Comparison of ENCODE assay signal across 9 cellular contexts in the genomic region with DNA sequence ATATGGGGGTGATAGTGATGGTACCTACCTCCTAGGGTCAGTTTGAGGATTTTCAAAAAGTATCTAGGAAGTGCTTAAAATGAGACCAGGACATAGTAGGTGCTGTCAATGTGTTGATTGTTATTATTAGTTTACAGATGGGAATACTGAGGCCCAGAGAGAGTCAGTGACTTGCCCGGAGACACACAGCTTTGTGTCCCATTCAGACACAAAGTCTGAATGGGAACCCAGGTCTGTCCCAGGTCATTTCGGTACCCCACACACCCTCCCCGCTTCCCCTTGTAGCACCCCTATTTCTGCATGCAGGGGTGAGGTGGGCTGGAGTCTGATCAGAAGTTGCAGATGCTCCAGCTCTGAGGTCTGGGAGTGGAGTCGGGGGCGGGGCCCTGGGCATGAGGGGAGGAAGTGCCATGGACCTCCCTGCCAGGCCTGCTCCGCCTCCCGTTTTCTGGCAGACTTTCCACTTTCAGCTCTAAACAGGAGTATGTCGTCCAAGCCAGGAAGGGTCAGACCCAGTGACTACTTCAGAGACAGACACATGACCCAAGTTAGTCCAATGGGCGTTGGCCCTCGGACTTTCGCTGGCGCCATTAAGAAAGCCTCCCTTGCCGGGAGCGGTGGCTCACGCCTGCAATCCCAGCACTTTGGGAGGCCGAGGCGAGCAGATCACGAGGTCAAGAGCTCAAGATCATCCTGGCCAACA. TPM values are rescaled to one million over a fixed set of nuclear protein-coding genes. Genes with fewer than 3 reads are reported as not detected.
DNase-seq lines count a peak whose midpoint lies in the region; ATAC-seq, FAIRE-seq and TF ChIP-seq lines count a peak whose summit lies in the region.
"Had no signal": no experiment of that assay in that cellular context is flagged by ENCODE, and none has a peak within 500 bp of the region (broad histone marks: within the 10 kb centered on the region; RNA-seq: fewer than 3 reads in every experiment).

No MANE protein-coding gene starts in this region.

- H3K23ac ChIP-seq in H1 (ENCODE audit: insufficient read length): no peak overlapping the region

- H2BK12ac ChIP-seq in H1 (ENCODE audit: low read depth, low read length): no peak overlapping the region

- no peak overlapping the region for H4K5ac ChIP-seq in H1 (ENCODE audit: insufficient read length, low read depth, low read length)

- no peak overlapping the region for H3K9ac ChIP-seq in H1 (replicated peaks in 1 of 4; ENCODE audit: extremely low read depth in 1 of 4, low read depth in 3 of 4, low read length in 3 of 4)

- H2AFZ ChIP-seq in H1 (ENCODE audit: low read length): no peak overlapping the region

- peaks cover 2% of the 10 kb centered on the region; the same call in 1 of the 2 replicates for H3K79me1 ChIP-seq in H1 (ENCODE audit: low read depth, low read length)

- H3K23me2 ChIP-seq in H1 (ENCODE audit: low read depth, low read length): peaks cover 3% of the 10 kb centered on the region

- no peak for TF ChIP-seq CTCF in H1 (IDR thresholded peaks at IDR 0.05; ENCODE audit: control extremely low read depth in 1 of 3, insufficient read depth in 1 of 3, low read depth in 1 of 3, low read length in 3 of 3)

- POLR2A ChIA-PET in activated CD4-positive, alpha-beta T cell treated with anti-CD3 and anti-CD28 coated beads for 36 hours (lab: Charles Lee): no interaction called here
- POLR2A ChIA-PET in H1 (lab: Charles Lee; ENCODE audit: partially characterized antibody): interaction anchor here (1.0 to 67.5 kb wide), 6 partner anchors 3 to 61 kb away, joined by 3 to 3349 read pairs (median 8); a partner anchor contains a TSS

- H4K20me1 ChIP-seq in H1 (replicated peaks in 1 of 2; ENCODE audit: control insufficient read depth in 1 of 2, insufficient read depth in 2 of 2, low read length in 2 of 2): peaks cover 0 to 4% of the 10 kb centered on the region in 2 experiments

- H2BK15ac ChIP-seq in H1 (ENCODE audit: low read length): peak overlapping the region; percentile 65; the same call in 1 of the 2 replicates

- no peak for DNase-seq in activated CD4-positive, alpha-beta T cell treated with anti-CD3 and anti-CD28 coated beads for 36 hours
- no peak for DNase-seq in activated CD4-positive, alpha-beta T cell treated with anti-CD3 and anti-CD28 coated beads, Interleukin-2, amount 50 U/mL, for 4 hours
- DNase-seq in H1 (ENCODE audit: low read depth in 1 of 2, low spot score in 2 of 2) (no peak), GM12891 (ENCODE audit: insufficient read length, low spot score) (no peak)
- DNase-seq in stimulated activated naive CD8-positive, alpha-beta T cell treated with anti-CD3 and anti-CD28 coated beads, Interleukin-15, amount 100 ng/mL, for 72 hours: no peak
- DNase-seq: activated B cell treated with CpG ODN at 0.5 μM for 24 hours, Kasumi-1 had no signal

- no peak overlapping the region for H2BK20ac ChIP-seq in H1 (ENCODE audit: low read length)

- H3K27ac ChIP-seq in H1 (ENCODE audit: low read depth, low read length): no peak overlapping the region; the same call in 1 of the 2 replicates
- H3K27ac ChIP-seq: cardiac muscle cell had no signal

- no peaks in the 10 kb centered on the region for H3K9me3 ChIP-seq in H1 (ENCODE audit: insufficient read depth in 2 of 2, low read depth in 1 of 2, low read length in 1 of 2)

- no peak for TF ChIP-seq EP300 in H1 (IDR thresholded peaks at IDR 0.05; ENCODE audit: borderline replicate concordance in 1 of 2, low read depth in 2 of 2, low read length in 2 of 2)

- no peak overlapping the region for H2AK5ac ChIP-seq in H1 (ENCODE audit: low read depth, low read length)

- H3K4me2 ChIP-seq in H1 (ENCODE audit: insufficient read depth in 1 of 2, low read depth in 2 of 2, low read length in 2 of 2): no peak overlapping the region

- WGBS in H1 (ENCODE audit: extremely low coverage in 1 of 2, insufficient coverage in 1 of 2, insufficient read length in 1 of 2, insufficient replicate concordance in 2 of 2, low coverage in 1 of 2, low lambda C conversion rate in 2 of 2, missing lambda C conversion rate in 1 of 2), 2 experiments: 87% methylated on average over 14 of the region's 18 CpGs; no CpG with 5 or more reads in 1 of the 2 experiments

- H3K56ac ChIP-seq in H1 (replicated peaks; ENCODE audit: insufficient read length, low read depth, low read length): no peak overlapping the region

- H4K91ac ChIP-seq in H1 (replicated peaks; ENCODE audit: insufficient read length, low read length): no peak overlapping the region

- H2BK5ac ChIP-seq in H1 (ENCODE audit: low read depth, low read length): no peak overlapping the region

- H3K4me1 ChIP-seq in H1 (replicated peaks in 1 of 4; ENCODE audit: control insufficient read depth in 3 of 4, insufficient read depth in 4 of 4, low read length in 3 of 4): peaks cover 6 to 23% (median 17%) of the 10 kb centered on the region in 4 experiments

- peaks cover 7% of the 10 kb centered on the region for H3K36me3 Mint-ChIP-seq in activated CD4-positive, alpha-beta T cell treated with anti-CD3 and anti-CD28 coated beads for 36 hours (ENCODE audit: low read depth)

- CTCF ChIA-PET in activated CD4-positive, alpha-beta T cell treated with anti-CD3 and anti-CD28 coated beads for 36 hours (lab: Charles Lee): interaction anchor here (0.6 to 3.0 kb wide), 10 partner anchors 13 to 1009 kb away, joined by 3 to 17 read pairs (median 4); a partner anchor contains a TSS
- CTCF ChIA-PET in H1 (lab: Charles Lee; ENCODE audit: partially characterized antibody): interaction anchor here (0.9 to 10.4 kb wide), 7 partner anchors 15 to 86 kb away, joined by 3 to 162 read pairs (median 8); a partner anchor contains a TSS

- no peak overlapping the region for H3K4me3 ChIP-seq in H1 (ENCODE audit: extremely low read depth in 1 of 4, insufficient read depth in 2 of 4, low read depth in 3 of 4, low read length in 4 of 4)
- H3K4me3 ChIP-seq: cardiac muscle cell had no signal

- FAIRE-seq in H1 (lab: Jason Lieb, UNC) (no peak), GM12891 (lab: Jason Lieb, UNC) (no peak)

- peaks cover 46% of the 10 kb centered on the region for H3K4me1 Mint-ChIP-seq in activated CD4-positive, alpha-beta T cell treated with anti-CD3 and anti-CD28 coated beads for 36 hours
- H3K4me1 Mint-ChIP-seq in stimulated activated naive CD8-positive, alpha-beta T cell treated with anti-CD3 and anti-CD28 coated beads, Interleukin-15, amount 100 ng/mL, for 72 hours: peaks cover 73% of the 10 kb centered on the region

- H3K27me3 Mint-ChIP-seq in activated CD4-positive, alpha-beta T cell treated with anti-CD3 and anti-CD28 coated beads for 36 hours: peaks cover 4% of the 10 kb centered on the region
- H3K27me3 Mint-ChIP-seq in stimulated activated naive CD8-positive, alpha-beta T cell treated with anti-CD3 and anti-CD28 coated beads, Interleukin-15, amount 100 ng/mL, for 72 hours: no peaks in the 10 kb centered on the region

- TF ChIP-seq POLR2A in H1 (IDR thresholded peaks at IDR 0.05; ENCODE audit: control extremely low read depth in 1 of 2, low read depth in 2 of 2, low read length in 2 of 2) (no peak), GM12891 (IDR thresholded peaks at IDR 0.05; ENCODE audit: low read depth, low read length) (no peak)

- no peak for ATAC-seq in activated CD4-positive, alpha-beta T cell treated with anti-CD3 and anti-CD28 coated beads for 36 hours
- ATAC-seq in stimulated activated naive CD8-positive, alpha-beta T cell treated with anti-CD3 and anti-CD28 coated beads, Interleukin-15, amount 100 ng/mL, for 72 hours: no peak
- no peak for ATAC-seq in GM19351 (IDR thresholded peaks at IDR 0.05; ENCODE audit: unreplicated experiment)

- no peak overlapping the region for H3K4ac ChIP-seq in H1 (replicated peaks; ENCODE audit: insufficient read length, low read depth, low read length)

- H3K36me3 ChIP-seq in H1 (ENCODE audit: control insufficient read depth in 2 of 4, insufficient read depth in 4 of 4, low read length in 3 of 4): peaks cover 0 to 5% (median 0%) of the 10 kb centered on the region in 4 experiments; a peak in 3 of 8 replicates
- H3K36me3 ChIP-seq: cardiac muscle cell had no signal

- H4K8ac ChIP-seq in H1 (ENCODE audit: extremely low read depth, insufficient read depth, low read length): no peak overlapping the region

- no peak for TF ChIP-seq RAD21 in H1 (IDR thresholded peaks at IDR 0.05 in 1 of 2, conservative IDR thresholded peaks at IDR 0.05 in 1 of 2; ENCODE audit: low read depth in 2 of 2, low read length in 2 of 2)

- no peak overlapping the region for H3K4me3 Mint-ChIP-seq in activated CD4-positive, alpha-beta T cell treated with anti-CD3 and anti-CD28 coated beads for 36 hours
- H3K4me3 Mint-ChIP-seq in stimulated activated naive CD8-positive, alpha-beta T cell treated with anti-CD3 and anti-CD28 coated beads, Interleukin-15, amount 100 ng/mL, for 72 hours: peak overlapping the region; percentile 70 to 72
- H3K4me3 Mint-ChIP-seq: activated B cell treated with CpG ODN at 0.5 μM for 24 hours had no signal

- H3K27ac Mint-ChIP-seq in activated CD4-positive, alpha-beta T cell treated with anti-CD3 and anti-CD28 coated beads for 36 hours: peak overlapping the region; percentile 58
- H3K27ac Mint-ChIP-seq in stimulated activated naive CD8-positive, alpha-beta T cell treated with anti-CD3 and anti-CD28 coated beads, Interleukin-15, amount 100 ng/mL, for 72 hours: peak overlapping the region; percentile 59 to 99
- H3K27ac Mint-ChIP-seq: activated B cell treated with CpG ODN at 0.5 μM for 24 hours had no signal

- H3K9me3 Mint-ChIP-seq in activated CD4-positive, alpha-beta T cell treated with anti-CD3 and anti-CD28 coated beads for 36 hours (ENCODE audit: low read depth): no peaks in the 10 kb centered on the region
- no peaks in the 10 kb centered on the region for H3K9me3 Mint-ChIP-seq in stimulated activated naive CD8-positive, alpha-beta T cell treated with anti-CD3 and anti-CD28 coated beads, Interleukin-15, amount 100 ng/mL, for 72 hours
- H3K9me3 Mint-ChIP-seq: activated B cell treated with CpG ODN at 0.5 μM for 24 hours had no signal

- no peak overlapping the region for H2BK120ac ChIP-seq in H1 (replicated peaks; ENCODE audit: low read depth, low read length)

- no peaks in the 10 kb centered on the region for H3K27me3 ChIP-seq in H1 (replicated peaks in 1 of 4; ENCODE audit: control insufficient read depth in 3 of 4, extremely low read depth in 1 of 4, insufficient read depth in 3 of 4, low read length in 3 of 4)
- H3K27me3 ChIP-seq: cardiac muscle cell had no signal

- intact Hi-C loops in activated CD4-positive, alpha-beta T cell treated with anti-CD3 and anti-CD28 coated beads for 36 hours (cut with DNase I, micrococcal nuclease): no loop called here

- H3K14ac ChIP-seq in H1 (ENCODE audit: insufficient read length): no peak overlapping the region

- peaks cover 6 to 11% of the 10 kb centered on the region in 2 experiments for H3K79me2 ChIP-seq in H1 (ENCODE audit: control insufficient read depth in 1 of 2, insufficient read depth in 2 of 2, low read length in 2 of 2)

- H3K18ac ChIP-seq in H1 (ENCODE audit: extremely low read depth, low read length): no peak overlapping the region

RNA-seq across cellular contexts. Expression of a gene that starts 3.2 kb away (rescaled TPM):
- 10 to 100 TPM; 29.5 to 41.2 TPM for total RNA-seq in activated CD4-positive, alpha-beta T cell treated with anti-CD3 and anti-CD28 coated beads for 36 hours
- total RNA-seq in H1 (2021; fragmentation: NEBNext Ultra II Directional; extraction: Animal tissue kit (Norgen Biotek cat#: 25700)): 325 and 333 TPM in 2 replicates
- polyA plus RNA-seq in H1 (2011; rRNA removed): 168 and 250 TPM in 2 replicates
- 212 TPM for polyA plus RNA-seq in H1 (2011; cell fraction: cytosol; rRNA removed)
- 1,074 TPM for polyA plus RNA-seq in H1 (2011; cell fraction: nucleus; rRNA removed)
- polyA plus RNA-seq in H1 (2012, experiment 1 of 2): 188 to 314 TPM (median 284 TPM) in 4 replicates
- polyA plus RNA-seq in H1 (2012, experiment 2 of 2): 241 TPM
- polyA plus RNA-seq in H1 (2013, experiment 1 of 2): 332 TPM
- polyA plus RNA-seq in H1 (2013, experiment 2 of 2): 350 TPM
- 120 and 154 TPM in 2 replicates for polyA minus RNA-seq in H1 (2011; rRNA and poly(A)+ RNA removed)
- 133 TPM for polyA minus RNA-seq in H1 (2011; cell fraction: cytosol; rRNA and poly(A)+ RNA removed)
- polyA minus RNA-seq in H1 (2011; cell fraction: nucleus; rRNA and poly(A)+ RNA removed): 288 TPM
- 36.9 TPM for polyA plus RNA-seq in GM12891 (2012; ENCODE audit: low read depth, missing spikeins)

RNA-seq across cellular contexts. Expression of a gene that starts 20.7 kb away (rescaled TPM):
- total RNA-seq in activated CD4-positive, alpha-beta T cell treated with anti-CD3 and anti-CD28 coated beads for 36 hours: 10 to 100 TPM; 41.9 to 50.2 TPM
- total RNA-seq in H1 (2021; fragmentation: NEBNext Ultra II Directional; extraction: Animal tissue kit (Norgen Biotek cat#: 25700)): 86.7 and 94.2 TPM in 2 replicates
- polyA plus RNA-seq in H1 (2011; rRNA removed): 67.3 and 118 TPM in 2 replicates
- 69.8 TPM for polyA plus RNA-seq in H1 (2011; cell fraction: cytosol; rRNA removed)
- 396 TPM for polyA plus RNA-seq in H1 (2011; cell fraction: nucleus; rRNA removed)
- 66.9 to 114 TPM (median 104 TPM) in 4 replicates for polyA plus RNA-seq in H1 (2012, experiment 1 of 2)
- polyA plus RNA-seq in H1 (2012, experiment 2 of 2): 72.7 TPM
- polyA plus RNA-seq in H1 (2013, experiment 1 of 2): 55.8 TPM
- polyA plus RNA-seq in H1 (2013, experiment 2 of 2): 54.4 TPM
- 22.3 and 28.0 TPM in 2 replicates for polyA minus RNA-seq in H1 (2011; rRNA and poly(A)+ RNA removed)
- polyA minus RNA-seq in H1 (2011; cell fraction: cytosol; rRNA and poly(A)+ RNA removed): 53.7 TPM
- 149 TPM for polyA minus RNA-seq in H1 (2011; cell fraction: nucleus; rRNA and poly(A)+ RNA removed)
- 38.1 TPM for polyA plus RNA-seq in GM12891 (2012; ENCODE audit: low read depth, missing spikeins)

RNA-seq across cellular contexts. Expression of a gene that starts 30.1 kb away (rescaled TPM):
- total RNA-seq in activated CD4-positive, alpha-beta T cell treated with anti-CD3 and anti-CD28 coated beads for 36 hours: 10 to 100 TPM; 12.3 to 13.0 TPM
- total RNA-seq in H1 (2021; fragmentation: NEBNext Ultra II Directional; extraction: Animal tissue kit (Norgen Biotek cat#: 25700)): 8.0 and 8.6 TPM in 2 replicates
- 11.8 and 23.1 TPM in 2 replicates for polyA plus RNA-seq in H1 (2011; rRNA removed)
- polyA plus RNA-seq in H1 (2011; cell fraction: cytosol; rRNA removed): 11.7 TPM
- 12.5 TPM for polyA plus RNA-seq in H1 (2011; cell fraction: nucleus; rRNA removed)
- 0.79 to 4.9 TPM (median 4.9 TPM) in 4 replicates for polyA plus RNA-seq in H1 (2012, experiment 1 of 2)
- 2.8 TPM for polyA plus RNA-seq in H1 (2012, experiment 2 of 2)
- polyA plus RNA-seq in H1 (2013, experiment 1 of 2): 5.2 TPM
- 4.9 TPM for polyA plus RNA-seq in H1 (2013, experiment 2 of 2)
- polyA minus RNA-seq in H1 (2011; rRNA and poly(A)+ RNA removed): 0.12 and 0.13 TPM in 2 replicates
- polyA minus RNA-seq in H1 (2011; cell fraction: cytosol; rRNA and poly(A)+ RNA removed): 5.2 TPM
- polyA minus RNA-seq in H1 (2011; cell fraction: nucleus; rRNA and poly(A)+ RNA removed): 7.5 TPM
- 8.4 TPM for polyA plus RNA-seq in GM12891 (2012; ENCODE audit: low read depth, missing spikeins)

RNA-seq across cellular contexts. Expression of a gene that starts 32.9 kb away (rescaled TPM):
- 1 to 10 TPM; 4.2 to 4.8 TPM for total RNA-seq in activated CD4-positive, alpha-beta T cell treated with anti-CD3 and anti-CD28 coated beads for 36 hours
- total RNA-seq in H1 (2021; fragmentation: NEBNext Ultra II Directional; extraction: Animal tissue kit (Norgen Biotek cat#: 25700)): 6.4 and 8.6 TPM in 2 replicates
- 4.2 and 6.3 TPM in 2 replicates for polyA plus RNA-seq in H1 (2011; rRNA removed)
- polyA plus RNA-seq in H1 (2011; cell fraction: cytosol; rRNA removed): 4.7 TPM
- polyA plus RNA-seq in H1 (2011; cell fraction: nucleus; rRNA removed): 28.3 TPM
- polyA plus RNA-seq in H1 (2012, experiment 1 of 2): 5.7 to 10.5 TPM (median 6.6 TPM) in 4 replicates
- polyA plus RNA-seq in H1 (2012, experiment 2 of 2): 3.0 TPM
- polyA plus RNA-seq in H1 (2013, experiment 1 of 2): 5.7 TPM
- 5.5 TPM for polyA plus RNA-seq in H1 (2013, experiment 2 of 2)
- 1.3 and 3.3 TPM in 2 replicates for polyA minus RNA-seq in H1 (2011; rRNA and poly(A)+ RNA removed)
- polyA minus RNA-seq in H1 (2011; cell fraction: cytosol; rRNA and poly(A)+ RNA removed): 0.73 TPM
- 7.3 TPM for polyA minus RNA-seq in H1 (2011; cell fraction: nucleus; rRNA and poly(A)+ RNA removed)
- 73.2 TPM for polyA plus RNA-seq in GM12891 (2012; ENCODE audit: low read depth, missing spikeins)

RNA-seq across cellular contexts. Expression of a gene that starts 40.1 kb away (rescaled TPM):
- 100 to 1,000 TPM; 192 to 197 TPM for total RNA-seq in activated CD4-positive, alpha-beta T cell treated with anti-CD3 and anti-CD28 coated beads for 36 hours
- total RNA-seq in H1 (2021; fragmentation: NEBNext Ultra II Directional; extraction: Animal tissue kit (Norgen Biotek cat#: 25700)): 101 and 102 TPM in 2 replicates
- 135 and 187 TPM in 2 replicates for polyA plus RNA-seq in H1 (2011; rRNA removed)
- polyA plus RNA-seq in H1 (2011; cell fraction: cytosol; rRNA removed): 198 TPM
- polyA plus RNA-seq in H1 (2011; cell fraction: nucleus; rRNA removed): 361 TPM
- 72.1 to 148 TPM (median 142 TPM) in 4 replicates for polyA plus RNA-seq in H1 (2012, experiment 1 of 2)
- 81.7 TPM for polyA plus RNA-seq in H1 (2012, experiment 2 of 2)
- 72.4 TPM for polyA plus RNA-seq in H1 (2013, experiment 1 of 2)
- polyA plus RNA-seq in H1 (2013, experiment 2 of 2): 70.9 TPM
- polyA minus RNA-seq in H1 (2011; rRNA and poly(A)+ RNA removed): 105 and 106 TPM in 2 replicates
- 142 TPM for polyA minus RNA-seq in H1 (2011; cell fraction: cytosol; rRNA and poly(A)+ RNA removed)
- 80.9 TPM for polyA minus RNA-seq in H1 (2011; cell fraction: nucleus; rRNA and poly(A)+ RNA removed)
- 114 TPM for polyA plus RNA-seq in GM12891 (2012; ENCODE audit: low read depth, missing spikeins)
